In the genomic region with DNA sequence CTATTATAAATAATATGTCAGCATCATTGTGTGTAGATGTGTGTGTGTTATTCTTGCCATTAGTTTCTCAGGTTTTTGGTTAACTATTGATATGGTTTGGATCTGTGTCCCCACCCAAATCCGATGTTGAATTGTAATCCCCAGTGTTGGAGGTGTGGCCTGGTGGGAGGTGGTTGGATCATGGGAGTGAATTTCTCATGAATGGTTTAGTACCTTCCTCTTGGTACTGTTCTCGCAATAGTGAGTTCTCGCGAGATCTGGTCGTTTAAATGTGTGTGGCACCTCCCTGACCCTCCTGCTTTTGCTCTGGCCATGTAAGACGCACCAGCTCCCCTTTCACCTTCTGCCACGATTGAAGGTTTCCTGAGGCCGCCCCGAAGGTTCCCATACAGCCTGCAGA, we compare ENCODE assay signal across 17 cellular contexts.
"Had no signal": no experiment of that assay in that cellular context is flagged by ENCODE, and none has a peak within 500 bp of the region (broad histone marks: within the 10 kb centered on the region; RNA-seq: fewer than 3 reads in every experiment).

No MANE protein-coding gene starts in this region.

- H3K79me2 ChIP-seq: parathyroid adenoma had no signal

- ATAC-seq: esophagus mucosa; gastroesophageal sphincter; heart right ventricle; natural killer cell; stimulated activated naive CD8-positive, alpha-beta T cell treated with anti-CD3 and anti-CD28 coated beads, Interleukin-15, Interleukin-2, amounts not matched to agents 100 U/mL and 50 U/mL, for 24 hours had no signal

- H3K36me3 ChIP-seq: gastroesophageal sphincter, heart right ventricle, upper lobe of left lung, WERI-Rb-1 had no signal

- DNase-seq: activated CD4-positive, alpha-beta T cell treated with anti-CD3 and anti-CD28 coated beads for 1 hour; activated naive CD4-positive, alpha-beta T cell treated with anti-CD3 and anti-CD28 coated beads for 36 hours; cortex of kidney; immature natural killer cell; kidney glomerular epithelial cell; natural killer cell; stimulated activated naive CD8-positive, alpha-beta T cell treated with anti-CD3 and anti-CD28 coated beads, Interleukin-15, Interleukin-2, amounts not matched to agents 100 U/mL and 50 U/mL, for 24 hours; substantia nigra; SW 1271; upper lobe of left lung; WERI-Rb-1 had no signal

- H3K27ac Mint-ChIP-seq: activated naive CD4-positive, alpha-beta T cell treated with anti-CD3 and anti-CD28 coated beads for 36 hours; brain; immature natural killer cell; natural killer cell had no signal

- H3K36me3 Mint-ChIP-seq: immature natural killer cell, natural killer cell had no signal

- H3K27ac ChIP-seq: WERI-Rb-1 had no signal

- H2AFZ ChIP-seq: parathyroid adenoma had no signal

- H3K9me3 ChIP-seq: gastroesophageal sphincter, upper lobe of left lung had no signal

- H3K9me3 Mint-ChIP-seq: activated naive CD4-positive, alpha-beta T cell treated with anti-CD3 and anti-CD28 coated beads for 36 hours; central memory CD8-positive, alpha-beta T cell; immature natural killer cell; natural killer cell had no signal

- H3K27me3 Mint-ChIP-seq: brain; central memory CD8-positive, alpha-beta T cell had no signal

- H3K9ac ChIP-seq: parathyroid adenoma had no signal

- H3K27me3 ChIP-seq: gastroesophageal sphincter, heart right ventricle, upper lobe of left lung had no signal

- H3K4me3 Mint-ChIP-seq: activated naive CD4-positive, alpha-beta T cell treated with anti-CD3 and anti-CD28 coated beads for 36 hours; brain; central memory CD8-positive, alpha-beta T cell; immature natural killer cell; natural killer cell had no signal

- H3K4me3 ChIP-seq: gastroesophageal sphincter, heart right ventricle, upper lobe of left lung had no signal
